Comparison of ENCODE assay signal across 11 cellular contexts in genomic region chr1:165884690-165885304, GRCh38.
DNase-seq lines count a peak whose midpoint lies in the region; ATAC-seq and TF ChIP-seq lines count a peak whose summit lies in the region.
"Had no signal": no experiment of that assay in that cellular context is flagged by ENCODE, and none has a peak within 500 bp of the region (broad histone marks: within the 10 kb centered on the region; RNA-seq: fewer than 3 reads in every experiment).

No MANE protein-coding gene starts in this region.

- no peaks in the 10 kb centered on the region for H3K27me3 ChIP-seq in neutrophil
- H3K27me3 ChIP-seq: ovary had no signal

- peak; percentile 43 to 54 for DNase-seq in Kasumi-1 (lab: John Stamatoyannopoulos, UW)
- no peak for DNase-seq in NCI-H1417 treated with DMSO at 0.1 percent for 48 hours (lab: John Stamatoyannopoulos, UW)
- no peak for DNase-seq in NCI-H2196 (lab: John Stamatoyannopoulos, UW; ENCODE audit: unreplicated experiment)
- DNase-seq: activated CD4-positive, alpha-beta T cell treated with anti-CD3 and anti-CD28 coated beads for 36 hours; effector CD4-positive, alpha-beta T cell; ovary had no signal

- peaks cover 40% of the 10 kb centered on the region for H3K4me1 Mint-ChIP-seq in dendritic cell treated with granulocyte-macrophage colony-stimulating factor and Interleukin-4, amounts not matched to agents 40 ng/mL and 50 ng/mL, for 4 days (ENCODE audit: low read depth)

- H3K9me3 Mint-ChIP-seq in dendritic cell treated with granulocyte-macrophage colony-stimulating factor and Interleukin-4, amounts not matched to agents 40 ng/mL and 50 ng/mL, for 4 days, result no peaks in the 10 kb centered on the region

- no peaks in the 10 kb centered on the region for H3K36me3 ChIP-seq in neutrophil
- H3K36me3 ChIP-seq: ovary had no signal

- H3K27ac Mint-ChIP-seq in dendritic cell treated with granulocyte-macrophage colony-stimulating factor and Interleukin-4, amounts not matched to agents 40 ng/mL and 50 ng/mL, for 4 days, result peak overlapping the region; percentile 89
- H3K27ac Mint-ChIP-seq: activated CD4-positive, alpha-beta T cell treated with anti-CD3 and anti-CD28 coated beads for 36 hours had no signal

- H3K27me3 Mint-ChIP-seq in dendritic cell treated with granulocyte-macrophage colony-stimulating factor and Interleukin-4, amounts not matched to agents 40 ng/mL and 50 ng/mL, for 4 days, result no peaks in the 10 kb centered on the region
- H3K27me3 Mint-ChIP-seq: activated CD4-positive, alpha-beta T cell treated with anti-CD3 and anti-CD28 coated beads for 36 hours had no signal

- H3K9me3 ChIP-seq in neutrophil, result no peaks in the 10 kb centered on the region
- H3K9me3 ChIP-seq: ovary had no signal

- H3K4me1 ChIP-seq in neutrophil (ENCODE audit: control insufficient read depth in 1 of 2, insufficient read depth in 1 of 2, low read depth in 1 of 2, low read length in 1 of 2), result peaks cover 82 to 85% of the 10 kb centered on the region in 2 experiments

- peak overlapping the region; percentile 88 for H3K27ac ChIP-seq in neutrophil
- H3K27ac ChIP-seq: ovary had no signal

- H3K4me3 ChIP-seq in neutrophil (ENCODE audit: low read depth in 1 of 2, low read length in 1 of 2), result peak overlapping the region; percentile 15 to 28
- H3K4me3 ChIP-seq: ovary had no signal

- H3K4me3 Mint-ChIP-seq in dendritic cell treated with granulocyte-macrophage colony-stimulating factor and Interleukin-4, amounts not matched to agents 40 ng/mL and 50 ng/mL, for 4 days, result no peak overlapping the region
- H3K4me3 Mint-ChIP-seq: activated CD4-positive, alpha-beta T cell treated with anti-CD3 and anti-CD28 coated beads for 36 hours had no signal

- no peaks in the 10 kb centered on the region for H3K36me3 Mint-ChIP-seq in dendritic cell treated with granulocyte-macrophage colony-stimulating factor and Interleukin-4, amounts not matched to agents 40 ng/mL and 50 ng/mL, for 4 days (ENCODE audit: low read depth)

- intact Hi-C loops in dendritic cell treated with granulocyte-macrophage colony-stimulating factor and Interleukin-4, amounts not matched to agents 40 ng/mL and 50 ng/mL, for 4 days (cut with micrococcal nuclease), result no loop called here

- no peak for TF ChIP-seq CTCF in neutrophil (IDR thresholded peaks at IDR 0.05)

- ATAC-seq in GM18868 (IDR thresholded peaks at IDR 0.05; ENCODE audit: unreplicated experiment), result peak; percentile 53
- no peak for ATAC-seq in GM18498 (IDR thresholded peaks at IDR 0.05; ENCODE audit: unreplicated experiment)
- ATAC-seq in GM18907 (IDR thresholded peaks at IDR 0.05; ENCODE audit: unreplicated experiment), result no peak
- ATAC-seq: activated CD4-positive, alpha-beta T cell treated with anti-CD3 and anti-CD28 coated beads for 36 hours had no signal

Comparison
In these comparisons a context has a peak if more than half of its experiments do, and no peak if none do; other contexts are left out.
1. DNase-seq: peak in Kasumi-1 (2 of 2); none in NCI-H1417 treated with DMSO at 0.1 percent for 48 hours (single experiment) and NCI-H2196 (single experiment).